Comparison of ENCODE assay signal across 10 cellular contexts in the genomic region with DNA sequence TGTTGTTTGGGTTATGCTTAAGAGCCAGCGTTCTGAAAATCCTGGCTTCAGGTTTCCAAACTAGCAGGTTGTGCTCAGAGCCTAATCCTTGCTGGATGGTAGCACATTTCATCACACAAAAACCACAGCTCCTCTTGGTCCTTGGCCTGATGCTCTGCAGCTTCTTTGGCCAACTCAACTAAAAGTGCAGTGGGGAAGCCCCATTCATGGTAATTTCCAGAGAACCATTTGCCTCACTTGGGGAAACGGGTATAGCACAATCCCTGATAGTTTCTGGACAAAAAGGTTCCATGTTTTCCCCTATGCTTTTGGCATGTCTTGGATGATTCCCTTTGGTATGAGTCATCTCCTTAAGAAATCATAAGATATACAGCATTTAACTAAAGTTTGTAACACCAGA.
DNase-seq lines count a peak whose midpoint lies in the region; ATAC-seq, FAIRE-seq and TF ChIP-seq lines count a peak whose summit lies in the region.
"Had no signal": no experiment of that assay in that cellular context is flagged by ENCODE, and none has a peak within 500 bp of the region (broad histone marks: within the 10 kb centered on the region; RNA-seq: fewer than 3 reads in every experiment).

No MANE protein-coding gene starts in this region.

- H3K27ac ChIP-seq in HUES64 (ENCODE audit: low read depth, low read length), result peak overlapping the region; percentile 52; the same call in 1 of the 2 replicates
- H3K27ac ChIP-seq in GM12878 (ENCODE audit: control insufficient read depth, insufficient read depth), result no peak overlapping the region
- H3K27ac ChIP-seq in left lung, result peak overlapping the region; percentile 67
- H3K27ac ChIP-seq in upper lobe of left lung, result peak overlapping the region; percentile 41 to 67 (median 56)
- no peak overlapping the region for H3K27ac ChIP-seq in PC-3 (ENCODE audit: low read length)
- H3K27ac ChIP-seq: RWPE1 had no signal

- no peak overlapping the region for H3K4me2 ChIP-seq in GM12878 (ENCODE audit: control insufficient read depth, insufficient read depth)
- no peak overlapping the region for H3K4me2 ChIP-seq in PC-3 (ENCODE audit: low read length)

- H3K4me1 ChIP-seq in HUES64 (ENCODE audit: insufficient read depth, low read length) (peaks cover 26% of the 10 kb centered on the region), GM12878 (ENCODE audit: control insufficient read depth, insufficient read depth, low read length) (peaks cover 15% of the 10 kb centered on the region), left lung (peaks cover 11 to 18% of the 10 kb centered on the region in 2 donors), upper lobe of left lung (peaks cover 20 to 25% (median 21%) of the 10 kb centered on the region in 4 donors), PC-3 (ENCODE audit: insufficient read depth, low read length) (peaks cover 11% of the 10 kb centered on the region; the same call in 1 of the 2 replicates)

- H3F3A ChIP-seq in PC-3 (ENCODE audit: low read length, unreplicated experiment), result no peaks in the 10 kb centered on the region

- TF ChIP-seq POLR2A in GM12878 (IDR thresholded peaks at IDR 0.05; ENCODE audit: low read depth, low read length), result no peak
- no peak for TF ChIP-seq POLR2A in upper lobe of left lung (IDR thresholded peaks at IDR 0.05)

- in situ Hi-C loops in GM12878 (cut with MboI), result no loop called here

- no peaks in the 10 kb centered on the region for H3K27me3 ChIP-seq in HUES64 (ENCODE audit: insufficient read depth, low read length)
- no peaks in the 10 kb centered on the region for H3K27me3 ChIP-seq in GM12878 (replicated peaks in 1 of 2; ENCODE audit: control insufficient read depth in 2 of 2, insufficient read depth in 2 of 2, low read length in 1 of 2)
- no peaks in the 10 kb centered on the region for H3K27me3 ChIP-seq in left lung
- H3K27me3 ChIP-seq in upper lobe of left lung, result no peaks in the 10 kb centered on the region
- H3K27me3 ChIP-seq in PC-3 (ENCODE audit: low read length), result no peaks in the 10 kb centered on the region

- RAD21 ChIA-PET in GM12878 (lab: Charles Lee; ENCODE audit: unreplicated experiment), result interaction anchor here (1.7 to 1.8 kb wide), 2 partner anchors 193 to 195 kb away, joined by 4 to 5 read pairs; no protein-coding TSS in a partner anchor

- ATAC-seq in GM12878, result peak; percentile 52
- peak; percentile 3 for ATAC-seq in left lung
- peak in 1 of 2 donors; percentile 24 for ATAC-seq in upper lobe of left lung (ENCODE audit: low FRiP score in 2 of 2)
- ATAC-seq in PC-3, result no peak
- no peak for ATAC-seq in GM19328 (IDR thresholded peaks at IDR 0.05; ENCODE audit: unreplicated experiment)
- ATAC-seq in HG03095 (IDR thresholded peaks at IDR 0.05; ENCODE audit: unreplicated experiment), result no peak

- no peak for TF ChIP-seq RAD21 in GM12878 (IDR thresholded peaks at IDR 0.05; ENCODE audit: insufficient read depth, low read depth, low read length)

- DNase-seq in GM12878 (ENCODE audit: low read depth, low spot score) (no peak), left lung (no peak), upper lobe of left lung (no peak), PC-3 (no peak)
- DNase-seq in activated CD4-positive, alpha-beta T cell treated with anti-CD3 and anti-CD28 coated beads, Interleukin-2, amount 50 U/mL, for 48 hours, result no peak
- DNase-seq: effector memory CD8-positive, alpha-beta T cell had no signal

- 54% methylated on average over 2 of the region's 2 CpGs for WGBS in HUES64
- 67% methylated on average over 2 of the region's 2 CpGs for WGBS in GM12878 (ENCODE audit: insufficient coverage, insufficient replicate concordance, low lambda C conversion rate, missing lambda C conversion rate)
- 83 to 85% methylated on average over 2 of the region's 2 CpGs for whole genome bisulfite sequencing in upper lobe of left lung, 2 donors

- no peak overlapping the region for H3K9ac ChIP-seq in HUES64 (ENCODE audit: low read depth, low read length)
- no peak overlapping the region for H3K9ac ChIP-seq in GM12878 (ENCODE audit: control insufficient read depth, insufficient read depth, low read length)
- H3K9ac ChIP-seq in PC-3 (ENCODE audit: low read length), result no peak overlapping the region

- H4K20me1 ChIP-seq in GM12878 (ENCODE audit: control insufficient read depth, insufficient read depth) (no peaks in the 10 kb centered on the region), PC-3 (ENCODE audit: low read length) (no peaks in the 10 kb centered on the region)

- TF ChIP-seq EP300 in GM12878 (IDR thresholded peaks at IDR 0.05; ENCODE audit: borderline replicate concordance in 1 of 2, control insufficient read depth in 1 of 2, low read depth in 2 of 2, low read length in 2 of 2) (no peak), upper lobe of left lung (IDR thresholded peaks at IDR 0.05) (no peak)

- H3K4me3 ChIP-seq in HUES64 (ENCODE audit: low read length), result no peak overlapping the region
- H3K4me3 ChIP-seq in GM12878, result no peak overlapping the region
- no peak overlapping the region for H3K4me3 ChIP-seq in left lung
- no peak overlapping the region for H3K4me3 ChIP-seq in upper lobe of left lung
- no peak overlapping the region for H3K4me3 ChIP-seq in PC-3 (ENCODE audit: low read length)

- no peak for FAIRE-seq in GM12878 (lab: Jason Lieb, UNC)

- H3K36me3 ChIP-seq in HUES64 (ENCODE audit: insufficient read depth, low read length) (no peaks in the 10 kb centered on the region), GM12878 (ENCODE audit: control insufficient read depth in 2 of 2, insufficient read depth in 2 of 2, low read length in 1 of 2) (no peaks in the 10 kb centered on the region), left lung (no peaks in the 10 kb centered on the region), upper lobe of left lung (no peaks in the 10 kb centered on the region), PC-3 (ENCODE audit: low read depth, low read length) (no peaks in the 10 kb centered on the region)

- no TSS peak for BruUV-seq in GM12878 (replicated peaks; lab: Mats Ljungman, UMichigan)
- BruUV-seq in PC-3 (replicated peaks; lab: Mats Ljungman, UMichigan), result no TSS peak

- no peaks in the 10 kb centered on the region for H3K9me2 ChIP-seq in PC-3 (replicated peaks; ENCODE audit: low read length)

- H3K9me3 ChIP-seq in HUES64 (ENCODE audit: insufficient read depth, low read depth, low read length) (no peaks in the 10 kb centered on the region), GM12878 (replicated peaks; ENCODE audit: control insufficient read depth, insufficient read depth, low read length) (no peaks in the 10 kb centered on the region), left lung (no peaks in the 10 kb centered on the region), upper lobe of left lung (no peaks in the 10 kb centered on the region), PC-3 (ENCODE audit: low read length) (no peaks in the 10 kb centered on the region)

- H2AFZ ChIP-seq in GM12878 (ENCODE audit: control insufficient read depth, low read depth, low read length) (peak overlapping the region; percentile 28; the same call in 1 of the 2 replicates), PC-3 (ENCODE audit: low read length) (no peak overlapping the region)

- TF ChIP-seq CTCF in GM12878 (IDR thresholded peaks at IDR 0.05 in 2 of 3, conservative IDR thresholded peaks at IDR 0.05 in 1 of 3; ENCODE audit: control insufficient read depth in 2 of 3, extremely low read depth in 1 of 3, insufficient read depth in 1 of 3, low read depth in 3 of 3, low read length in 3 of 3) (no peak), left lung (IDR thresholded peaks at IDR 0.05) (no peak), upper lobe of left lung (IDR thresholded peaks at IDR 0.05) (no peak), PC-3 (conservative IDR thresholded peaks at IDR 0.05; ENCODE audit: low read depth, low read length) (no peak)

- POLR2A ChIA-PET in GM12878 (lab: Charles Lee), result interaction anchor here (1.5 kb wide), 1 partner anchor 245 kb away, joined by 3 read pairs; the partner anchor contains the start of gene USP53
- POLR2A ChIA-PET in PC-3 (lab: Charles Lee; ENCODE audit: unreplicated experiment), result no interaction called here

- H3K79me2 ChIP-seq in GM12878 (ENCODE audit: control insufficient read depth, insufficient read depth, low read length) (no peaks in the 10 kb centered on the region), PC-3 (ENCODE audit: low read length) (no peaks in the 10 kb centered on the region)

- CTCF ChIA-PET in GM12878 (lab: Yijun Ruan, JAX), result interaction anchor here (0.6 to 1.9 kb wide), 6 partner anchors 54 to 662 kb away, joined by 3 to 4 read pairs (median 3); partner anchors contain the start of gene PDE5A
- CTCF ChIA-PET in PC-3 (lab: Charles Lee), result interaction anchor here (0.6 kb wide), 1 partner anchor 248 kb away, joined by 3 read pairs; no protein-coding TSS in a partner anchor

- intact Hi-C loops in GM12878 (cut with micrococcal nuclease; ENCODE audit: unreplicated experiment), result no loop called here
- intact Hi-C loops in left lung (cut with DNase I), result no loop called here
- intact Hi-C loops in PC-3 (cut with micrococcal nuclease), result loop anchor here (5.0 kb wide), 1 partner anchor 130 kb away; the partner anchor contains the start of gene SEC24D

- SMC1A ChIA-PET in GM12878 (lab: Charles Lee; ENCODE audit: uncharacterized antibody, unreplicated experiment), result interaction anchor here (1.1 to 2.3 kb wide), 4 partner anchors 10 to 18 kb away, joined by 3 to 6 read pairs (median 4); no protein-coding TSS in a partner anchor

TF ChIP-seq in GM12878, 131 proteins besides CTCF, POLR2A, EP300 and RAD21 (continues in another document):
- no peak for TF ChIP-seq IKZF1 (conservative IDR thresholded peaks at IDR 0.05)
- TF ChIP-seq EED (IDR thresholded peaks at IDR 0.05; ENCODE audit: low read depth), result no peak
- TF ChIP-seq NBN (IDR thresholded peaks at IDR 0.05), result no peak
- TF ChIP-seq SUPT20H (IDR thresholded peaks at IDR 0.05; ENCODE audit: borderline replicate concordance, control insufficient read depth, low read depth, low read length), result no peak
- TF ChIP-seq CBFB (IDR thresholded peaks at IDR 0.05; ENCODE audit: low read depth), result no peak

Comparison
In these comparisons a context has a peak if more than half of its experiments do, and no peak if none do; other contexts are left out.
1. H3K27ac ChIP-seq: peak in HUES64 (single experiment), left lung (2 of 2) and upper lobe of left lung (4 of 4); none in GM12878 (single experiment) and PC-3 (single experiment).
2. ATAC-seq: peak in GM12878 (single experiment) and left lung (single experiment); none in PC-3 (single experiment), GM19328 (single experiment) and HG03095 (single experiment).